ENCODE assay signal across 22 cellular contexts in the genomic region with DNA sequence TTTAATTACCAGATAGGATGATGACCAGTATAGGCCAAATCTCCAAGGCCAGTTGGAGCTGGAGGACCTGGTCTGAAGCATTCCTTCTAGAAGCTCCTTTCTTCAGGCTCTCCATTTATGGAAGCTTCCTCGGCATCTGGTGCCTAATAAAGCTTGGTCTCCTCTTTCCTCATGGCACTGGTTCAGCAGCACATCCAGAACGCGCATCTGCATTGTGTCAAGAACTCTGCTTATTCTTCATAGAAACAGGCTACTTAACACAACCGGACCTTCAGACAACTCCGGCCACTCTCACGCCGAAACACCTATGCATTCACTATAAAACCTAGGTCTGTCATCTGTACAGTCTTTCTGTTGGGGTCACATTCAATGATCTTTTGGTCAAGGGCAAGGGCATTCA.
DNase-seq lines count a peak whose midpoint lies in the region; ATAC-seq and TF ChIP-seq lines count a peak whose summit lies in the region.
"Had no signal": no experiment of that assay in that cellular context is flagged by ENCODE, and none has a peak within 500 bp of the region (broad histone marks: within the 10 kb centered on the region; RNA-seq: fewer than 3 reads in every experiment).

No MANE protein-coding gene starts in this region.

- no peaks in the 10 kb centered on the region for H3K79me2 ChIP-seq in ACC112 (ENCODE audit: control insufficient read depth, insufficient read depth, low read length, unreplicated experiment)

- peak overlapping the region in 3 of 5 experiments; percentile 90 to 97 (median 94) for H3K27ac Mint-ChIP-seq in brain
- H3K27ac Mint-ChIP-seq: activated naive CD8-positive, alpha-beta T cell treated with anti-CD3 and anti-CD28 coated beads, Interleukin-2, amount 50 U/mL, for 24 hours; activated T-helper 2 cell treated with anti-CD3 and anti-CD28 coated beads, Interferon-gamma antibody, Interleukin-2, Interleukin-4, amounts not matched to agents 10 μg/mL and 5 μg/mL and 100 μg/mL, durations not matched to agents 14 hours and 24 hours and 36 hours; CD4-positive, CD25-positive, alpha-beta regulatory T cell; effector memory CD8-positive, alpha-beta T cell had no signal

- peaks cover 59% of the 10 kb centered on the region for H3K4me1 Mint-ChIP-seq in brain
- H3K4me1 Mint-ChIP-seq: activated naive CD8-positive, alpha-beta T cell treated with anti-CD3 and anti-CD28 coated beads, Interleukin-2, amount 50 U/mL, for 24 hours; CD4-positive, CD25-positive, alpha-beta regulatory T cell had no signal

- peaks cover 24% of the 10 kb centered on the region for H3K27me3 Mint-ChIP-seq in brain

- 0 out of 2 replicates have a peak overlapping the region, but pooled peaks have one; percentile 83 for H3K27ac ChIP-seq in ACC112 (ENCODE audit: low read depth, low read length)
- H3K27ac ChIP-seq in skin epidermis: peak overlapping the region in 12 of 21 experiments; percentile 34 to 91 (median 75)
- H3K27ac ChIP-seq: PC-9 had no signal

- ATAC-seq in GM21360 (IDR thresholded peaks at IDR 0.05; ENCODE audit: unreplicated experiment) (no peak), HG02588 (IDR thresholded peaks at IDR 0.05; ENCODE audit: unreplicated experiment) (no peak), HG02938 (IDR thresholded peaks at IDR 0.05; ENCODE audit: unreplicated experiment) (no peak)
- ATAC-seq: activated naive CD8-positive, alpha-beta T cell treated with anti-CD3 and anti-CD28 coated beads, Interleukin-2, amount 50 U/mL, for 24 hours; effector memory CD8-positive, alpha-beta T cell; GM12878 had no signal

- H3K4me1 ChIP-seq in ACC112 (ENCODE audit: control insufficient read depth, insufficient read depth, low read length, unreplicated experiment): peaks cover 42% of the 10 kb centered on the region
- H3K4me1 ChIP-seq: spleen had no signal

- H3K9me3 Mint-ChIP-seq in brain: peaks cover 0 to 4% (median 0%) of the 10 kb centered on the region in 5 experiments
- H3K9me3 Mint-ChIP-seq: activated naive CD8-positive, alpha-beta T cell treated with anti-CD3 and anti-CD28 coated beads, Interleukin-2, amount 50 U/mL, for 24 hours; activated T-helper 2 cell treated with anti-CD3 and anti-CD28 coated beads, Interferon-gamma antibody, Interleukin-2, Interleukin-4, amounts not matched to agents 10 μg/mL and 5 μg/mL and 100 μg/mL, durations not matched to agents 14 hours and 24 hours and 36 hours; effector memory CD8-positive, alpha-beta T cell had no signal

- H2AFZ ChIP-seq in ACC112 (ENCODE audit: low read length, unreplicated experiment): no peak overlapping the region
- H2AFZ ChIP-seq: PC-9 had no signal

- H3K4me3 ChIP-seq in ACC112 (ENCODE audit: low read depth, low read length) (no peak overlapping the region), skin epidermis (no peak overlapping the region)
- H3K4me3 ChIP-seq: GM12878, ovary, PC-9, spleen had no signal

- DNase-seq in mucosa of gallbladder (ENCODE audit: low spot score) (peak; percentile 73), kidney tubule cell (ENCODE audit: low spot score) (no peak)
- DNase-seq: activated CD4-positive, CD25-positive, alpha-beta regulatory T cell treated with anti-CD3 and anti-CD28 coated beads, Interleukin-2, amount 50 U/mL, for 72 hours; activated naive CD8-positive, alpha-beta T cell treated with anti-CD3 and anti-CD28 coated beads, Interleukin-2, amount 50 U/mL, for 24 hours; CD4-positive, CD25-positive, alpha-beta regulatory T cell; effector memory CD8-positive, alpha-beta T cell; GF-D8; hypothalamus; midbrain; NCI-H1436 treated with DMSO at 0.1 percent for 48 hours; ovary; PC-9; spleen; T-helper 9 cell had no signal

- no peaks in the 10 kb centered on the region for H3K27me3 ChIP-seq in ACC112 (ENCODE audit: insufficient read depth, low read length)
- H3K27me3 ChIP-seq: ovary had no signal

- no peaks in the 10 kb centered on the region for H3K36me3 Mint-ChIP-seq in brain
- H3K36me3 Mint-ChIP-seq: CD4-positive, CD25-positive, alpha-beta regulatory T cell had no signal

- TF ChIP-seq CTCF in brain (conservative IDR thresholded peaks at IDR 0.05): no peak

- no peak overlapping the region for H3K4me3 Mint-ChIP-seq in brain
- H3K4me3 Mint-ChIP-seq: activated naive CD8-positive, alpha-beta T cell treated with anti-CD3 and anti-CD28 coated beads, Interleukin-2, amount 50 U/mL, for 24 hours; CD4-positive, CD25-positive, alpha-beta regulatory T cell; effector memory CD8-positive, alpha-beta T cell had no signal

- no peaks in the 10 kb centered on the region for H3K36me3 ChIP-seq in ACC112 (ENCODE audit: insufficient read depth, low read length)
- H3K36me3 ChIP-seq: ovary, spleen had no signal
